Comparison of ENCODE assay signal across 15 cellular contexts in the genomic region with DNA sequence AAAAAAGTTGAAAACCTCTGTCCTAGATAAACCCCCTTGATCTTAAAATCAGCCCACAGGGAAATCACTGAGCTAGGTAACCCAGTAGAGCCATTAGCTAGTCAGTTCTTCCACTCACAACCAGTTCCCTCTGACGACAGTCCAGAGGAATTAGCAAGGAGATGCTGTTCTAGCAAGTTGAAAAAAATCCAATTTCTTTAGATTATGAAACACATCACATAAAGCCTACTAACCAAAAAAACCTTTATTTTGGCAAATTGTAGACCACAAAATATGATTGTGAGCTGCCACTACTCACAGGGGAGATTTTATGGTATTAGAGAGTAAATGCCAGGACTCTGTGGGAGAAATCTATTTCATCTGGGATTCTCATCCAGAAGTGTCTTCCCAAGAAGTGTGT. TPM values are rescaled to one million over a fixed set of nuclear protein-coding genes. Genes with fewer than 3 reads are reported as not detected.
DNase-seq lines count a peak whose midpoint lies in the region; ATAC-seq and TF ChIP-seq lines count a peak whose summit lies in the region.
"Had no signal": no experiment of that assay in that cellular context is flagged by ENCODE, and none has a peak within 500 bp of the region (broad histone marks: within the 10 kb centered on the region; RNA-seq: fewer than 3 reads in every experiment).

No MANE protein-coding gene starts in this region.

- intact Hi-C loops in activated naive CD4-positive, alpha-beta T cell treated with anti-CD3 and anti-CD28 coated beads for 36 hours (cut with micrococcal nuclease) = no loop called here

- peak overlapping the region; percentile 41 for H3K27ac Mint-ChIP-seq in activated naive CD4-positive, alpha-beta T cell treated with anti-CD3 and anti-CD28 coated beads for 36 hours
- H3K27ac Mint-ChIP-seq: B cell; CD4-positive, alpha-beta T cell had no signal

- no peak for DNase-seq in activated naive CD4-positive, alpha-beta T cell treated with anti-CD3 and anti-CD28 coated beads for 36 hours
- no peak for DNase-seq in activated naive CD4-positive, alpha-beta T cell treated with Interleukin-2 at 50 U/mL for 16 hours
- peak; percentile 62 for DNase-seq in fibroblast of mammary gland (ENCODE audit: low read depth)
- DNase-seq in stromal cell of bone marrow (ENCODE audit: low read depth) = peak; percentile 72
- DNase-seq in NCI-H774 (lab: John Stamatoyannopoulos, UW) = no peak
- DNase-seq in HT-29 (ENCODE audit: low spot score) = no peak
- DNase-seq: C1 segment of cervical spinal cord; Calu3; CD4-positive, alpha-beta T cell; DMS 273 treated with DMSO at 0.1 percent for 48 hours had no signal

- H3K4me1 Mint-ChIP-seq in activated naive CD4-positive, alpha-beta T cell treated with anti-CD3 and anti-CD28 coated beads for 36 hours (ENCODE audit: low read depth) = no peaks in the 10 kb centered on the region
- H3K4me1 Mint-ChIP-seq: B cell had no signal

- no peaks in the 10 kb centered on the region for H3K9me3 Mint-ChIP-seq in activated naive CD4-positive, alpha-beta T cell treated with anti-CD3 and anti-CD28 coated beads for 36 hours

- H3K36me3 Mint-ChIP-seq in activated naive CD4-positive, alpha-beta T cell treated with anti-CD3 and anti-CD28 coated beads for 36 hours (ENCODE audit: low read depth) = no peaks in the 10 kb centered on the region

- no peak overlapping the region for H3K4me3 ChIP-seq in fibroblast of mammary gland (ENCODE audit: control insufficient read depth, low read depth, low read length)
- H3K4me3 ChIP-seq: GM12878, HAP-1 had no signal

- H3K27me3 Mint-ChIP-seq in activated naive CD4-positive, alpha-beta T cell treated with anti-CD3 and anti-CD28 coated beads for 36 hours (ENCODE audit: low read depth) = peaks cover 10% of the 10 kb centered on the region
- H3K27me3 Mint-ChIP-seq: B cell had no signal

- H3K4me3 Mint-ChIP-seq in activated naive CD4-positive, alpha-beta T cell treated with anti-CD3 and anti-CD28 coated beads for 36 hours = no peak overlapping the region
- H3K4me3 Mint-ChIP-seq: B cell; CD4-positive, alpha-beta T cell had no signal

- CTCF ChIA-PET in activated naive CD4-positive, alpha-beta T cell treated with anti-CD3 and anti-CD28 coated beads for 36 hours (lab: Charles Lee) = interaction anchor here (1.2 kb wide), 1 partner anchor 42 kb away, joined by 3 read pairs; no protein-coding TSS in a partner anchor

- TF ChIP-seq CTCF in fibroblast of mammary gland (conservative IDR thresholded peaks at IDR 0.05; ENCODE audit: control insufficient read depth, insufficient read depth, low read depth, low read length) = no peak

- ATAC-seq in GM18873 (IDR thresholded peaks at IDR 0.05; ENCODE audit: low FRiP score, unreplicated experiment) = no peak
- ATAC-seq: GM12878, HepG2 had no signal

RNA-seq across cellular contexts. Expression of gene ADAMTS3, which starts 22.6 kb away (rescaled TPM):
- not detected for total RNA-seq in activated naive CD4-positive, alpha-beta T cell treated with anti-CD3 and anti-CD28 coated beads for 36 hours
- not detected in 2 replicates for total RNA-seq in HT-29 (2014; rRNA removed; shearing (Covaris generic))
- total RNA-seq: B cell; CD4-positive, alpha-beta T cell; HepG2 had no signal

Comparison
In these comparisons a context has a peak if more than half of its experiments do, and no peak if none do; other contexts are left out.
1. DNase-seq: peak in fibroblast of mammary gland (single experiment) and stromal cell of bone marrow (single experiment); none in activated naive CD4-positive, alpha-beta T cell treated with anti-CD3 and anti-CD28 coated beads for 36 hours (single experiment), activated naive CD4-positive, alpha-beta T cell treated with Interleukin-2 at 50 U/mL for 16 hours (single experiment), NCI-H774 (single experiment) and HT-29 (single experiment).